Comparison of ENCODE assay signal across 9 cellular contexts in the genomic region with DNA sequence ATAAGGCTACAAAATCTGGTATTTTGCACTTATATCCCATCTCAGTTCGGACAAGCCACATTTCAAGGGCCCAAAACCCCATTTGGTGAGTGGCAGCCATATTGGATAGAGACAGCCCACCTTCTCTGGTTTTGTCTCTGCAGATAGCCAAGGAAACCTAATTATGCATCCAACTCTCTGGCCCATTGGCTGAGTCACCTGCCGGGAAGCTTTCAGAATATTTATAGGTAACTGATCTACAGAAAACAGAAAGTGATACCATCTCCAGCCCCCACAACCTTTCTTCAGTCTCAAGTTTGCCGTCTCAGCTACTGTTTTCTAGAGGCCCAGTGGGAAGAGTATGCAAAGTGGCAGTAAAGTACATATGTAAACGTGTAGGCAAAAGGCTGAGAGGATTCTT. TPM values are rescaled to one million over a fixed set of nuclear protein-coding genes. Genes with fewer than 3 reads are reported as not detected.
DNase-seq lines count a peak whose midpoint lies in the region; ATAC-seq, FAIRE-seq and TF ChIP-seq lines count a peak whose summit lies in the region.
"Had no signal": no experiment of that assay in that cellular context is flagged by ENCODE, and none has a peak within 500 bp of the region (broad histone marks: within the 10 kb centered on the region; RNA-seq: fewer than 3 reads in every experiment).

No MANE protein-coding gene starts in this region.

- H3K36me3 ChIP-seq in CD8-positive, alpha-beta memory T cell (ENCODE audit: insufficient read depth, low read length), result no peaks in the 10 kb centered on the region
- H3K36me3 ChIP-seq in small intestine (ENCODE audit: control insufficient read depth in 2 of 2, insufficient read depth in 2 of 2, low read length in 2 of 2) (no peaks in the 10 kb centered on the region), ovary (no peaks in the 10 kb centered on the region)

- peak overlapping the region in 6 of 8 donors; percentile 0 to 68 (median 40) for H3K27ac Mint-ChIP-seq in CD8-positive, alpha-beta memory T cell
- peak overlapping the region; percentile 98 for H3K27ac Mint-ChIP-seq in activated naive CD8-positive, alpha-beta T cell treated with anti-CD3 and anti-CD28 coated beads, Interleukin-2, amount 50 U/mL, for 24 hours

- FAIRE-seq in small intestine (lab: Jason Lieb, UNC), result no peak

- no peaks in the 10 kb centered on the region for H3K36me3 Mint-ChIP-seq in CD8-positive, alpha-beta memory T cell
- H3K36me3 Mint-ChIP-seq in activated naive CD8-positive, alpha-beta T cell treated with anti-CD3 and anti-CD28 coated beads, Interleukin-2, amount 50 U/mL, for 24 hours (ENCODE audit: low read depth), result no peaks in the 10 kb centered on the region

- no peak for TF ChIP-seq EP300 in ovary (IDR thresholded peaks at IDR 0.05)

- POLR2A ChIA-PET in CD8-positive, alpha-beta memory T cell (lab: Charles Lee), result no interaction called here

- no peak for TF ChIP-seq CTCF in ovary (IDR thresholded peaks at IDR 0.05)

- WGBS in small intestine, 3 donors, result 42 to 49% (median 45%) methylated on average over 4 of the region's 4 CpGs
- WGBS in ovary, 3 donors, result 88 to 91% (median 89%) methylated on average over 4 of the region's 4 CpGs

- H3K9me3 ChIP-seq in CD8-positive, alpha-beta memory T cell (ENCODE audit: low read length), result no peaks in the 10 kb centered on the region
- H3K9me3 ChIP-seq in small intestine (ENCODE audit: control insufficient read depth, low read depth), result no peaks in the 10 kb centered on the region
- no peaks in the 10 kb centered on the region for H3K9me3 ChIP-seq in ovary

- intact Hi-C loops in ovary (cut with DNase I), result loop anchor here in 1 of 4 donors (10.0 kb wide), 1 partner anchor 438 kb away; no protein-coding TSS in a partner anchor

- peaks cover 32 to 61% (median 45%) of the 10 kb centered on the region in 3 donors for H3K4me1 Mint-ChIP-seq in CD8-positive, alpha-beta memory T cell
- H3K4me1 Mint-ChIP-seq in activated naive CD8-positive, alpha-beta T cell treated with anti-CD3 and anti-CD28 coated beads, Interleukin-2, amount 50 U/mL, for 24 hours, result peaks cover 69% of the 10 kb centered on the region

- peaks cover 38% of the 10 kb centered on the region for H3K4me1 ChIP-seq in CD8-positive, alpha-beta memory T cell (ENCODE audit: insufficient read depth, low read length)
- H3K4me1 ChIP-seq in small intestine (ENCODE audit: control insufficient read depth in 2 of 2, insufficient read depth in 1 of 2, low read depth in 1 of 2, low read length in 1 of 2), result no peaks in the 10 kb centered on the region
- no peaks in the 10 kb centered on the region for H3K4me1 ChIP-seq in ovary (ENCODE audit: insufficient read depth)

- H3K4me3 ChIP-seq in CD8-positive, alpha-beta memory T cell (ENCODE audit: low read length), result no peak overlapping the region
- H3K4me3 ChIP-seq in small intestine (ENCODE audit: low read depth in 1 of 2, low read length in 2 of 2), result no peak overlapping the region
- H3K4me3 ChIP-seq in ovary, result no peak overlapping the region

- H3K4me3 Mint-ChIP-seq in CD8-positive, alpha-beta memory T cell, result peak overlapping the region in 3 of 7 donors; percentile 2 to 27 (median 7)
- peak overlapping the region; percentile 55 for H3K4me3 Mint-ChIP-seq in activated naive CD8-positive, alpha-beta T cell treated with anti-CD3 and anti-CD28 coated beads, Interleukin-2, amount 50 U/mL, for 24 hours

- no peaks in the 10 kb centered on the region for H3K27me3 Mint-ChIP-seq in CD8-positive, alpha-beta memory T cell
- no peaks in the 10 kb centered on the region for H3K27me3 Mint-ChIP-seq in activated naive CD8-positive, alpha-beta T cell treated with anti-CD3 and anti-CD28 coated beads, Interleukin-2, amount 50 U/mL, for 24 hours

- H3K9me3 Mint-ChIP-seq in CD8-positive, alpha-beta memory T cell, result no peaks in the 10 kb centered on the region
- H3K9me3 Mint-ChIP-seq in activated naive CD8-positive, alpha-beta T cell treated with anti-CD3 and anti-CD28 coated beads, Interleukin-2, amount 50 U/mL, for 24 hours, result no peaks in the 10 kb centered on the region

- CTCF ChIA-PET in CD8-positive, alpha-beta memory T cell (lab: Charles Lee), result no interaction called here

- no peak for DNase-seq in CD8-positive, alpha-beta memory T cell
- peak; percentile 64 for DNase-seq in activated naive CD8-positive, alpha-beta T cell treated with anti-CD3 and anti-CD28 coated beads, Interleukin-2, amount 50 U/mL, for 24 hours
- DNase-seq in SIG-M5 (lab: John Stamatoyannopoulos, UW), result no peak
- no peak for DNase-seq in DMS79 (lab: John Stamatoyannopoulos, UW)
- no peak for DNase-seq in small intestine
- no peak for DNase-seq in ovary
- DNase-seq: DND-41 had no signal

- TF ChIP-seq POLR2A in ovary (IDR thresholded peaks at IDR 0.05), result no peak

- peak; percentile 97 for ATAC-seq in GM19468 (IDR thresholded peaks at IDR 0.05; ENCODE audit: extremely low read depth, unreplicated experiment)
- peak; percentile 91 for ATAC-seq in HG03460 (IDR thresholded peaks at IDR 0.05; ENCODE audit: unreplicated experiment)
- ATAC-seq in activated naive CD8-positive, alpha-beta T cell treated with anti-CD3 and anti-CD28 coated beads, Interleukin-2, amount 50 U/mL, for 24 hours, result peak; percentile 97

- no peak overlapping the region for H3K27ac ChIP-seq in CD8-positive, alpha-beta memory T cell (ENCODE audit: low read depth, low read length)
- H3K27ac ChIP-seq in small intestine (ENCODE audit: low read depth in 1 of 2, low read length in 1 of 2) (no peak overlapping the region), ovary (no peak overlapping the region)

- H3K27me3 ChIP-seq in CD8-positive, alpha-beta memory T cell (ENCODE audit: insufficient read depth, low read length, poor library complexity, severe bottlenecking), result no peaks in the 10 kb centered on the region
- no peaks in the 10 kb centered on the region for H3K27me3 ChIP-seq in small intestine (ENCODE audit: control insufficient read depth in 2 of 2, insufficient read depth in 2 of 2, low read length in 2 of 2)
- no peaks in the 10 kb centered on the region for H3K27me3 ChIP-seq in ovary

RNA-seq across cellular contexts. Expression of gene PPP1CC, which starts 33.7 kb away (rescaled TPM):
- total RNA-seq in CD8-positive, alpha-beta memory T cell, result 100 to 1,000 TPM; 242 to 249 TPM
- 130 TPM for polyA plus RNA-seq in CD8-positive, alpha-beta memory T cell
- polyA plus RNA-seq in small intestine (100 to 1,000 TPM; 135 to 464 (median 420) TPM), ovary (100 to 1,000 TPM in 1 of 2 donors, 10 to 100 TPM in 1; 94.4 to 158 TPM)
- 100 to 1,000 TPM; 102 to 143 (median 126) TPM for total RNA-seq in ovary
